ENCODE assay signal across 17 cellular contexts in the genomic region with DNA sequence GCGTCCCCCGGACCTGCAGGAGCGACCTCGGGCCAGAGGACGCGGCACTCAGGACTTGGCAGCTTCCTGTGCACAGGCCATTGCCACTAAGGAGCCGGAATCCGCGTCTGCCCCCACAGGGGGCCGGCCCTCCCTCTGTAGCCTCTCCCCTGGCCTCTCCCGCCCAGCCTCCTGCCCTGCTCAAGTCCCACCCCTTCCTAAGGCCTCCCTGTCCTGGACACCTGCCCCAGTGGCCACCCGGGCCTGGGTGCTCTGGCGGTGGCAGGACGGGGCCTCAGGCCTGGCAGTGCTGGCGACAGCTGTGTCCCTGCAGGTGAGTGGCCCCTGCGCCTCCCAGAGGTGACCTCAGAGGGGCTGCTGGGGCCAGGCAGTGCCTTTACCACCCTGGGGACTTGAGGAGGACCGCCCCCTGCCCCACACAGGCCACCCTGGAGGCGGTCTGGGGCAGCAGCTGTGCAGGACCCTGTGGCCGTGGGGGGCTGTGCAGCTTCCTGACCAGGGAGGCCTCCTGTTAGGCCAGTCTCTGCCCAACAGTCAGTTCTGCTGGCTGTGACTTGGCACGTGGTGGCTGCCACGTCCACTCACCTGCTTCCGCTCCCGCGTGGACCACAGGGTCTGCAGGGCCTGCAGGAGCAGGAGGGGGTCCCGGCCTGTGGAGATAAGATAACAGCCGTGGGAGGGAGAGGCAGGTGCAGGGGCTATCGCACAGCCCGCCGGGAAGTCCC. TPM values are rescaled to one million over a fixed set of nuclear protein-coding genes. Genes with fewer than 3 reads are reported as not detected.
DNase-seq lines count a peak whose midpoint lies in the region; ATAC-seq and TF ChIP-seq lines count a peak whose summit lies in the region.
"Had no signal": no experiment of that assay in that cellular context is flagged by ENCODE, and none has a peak within 500 bp of the region (broad histone marks: within the 10 kb centered on the region; RNA-seq: fewer than 3 reads in every experiment).

No MANE protein-coding gene starts in this region.

- H3K27ac ChIP-seq in GM23338 (ENCODE audit: low read depth), result no peak overlapping the region
- H3K27ac ChIP-seq: neural progenitor cell had no signal

- H4K20me1 ChIP-seq in GM23338 (replicated peaks; ENCODE audit: insufficient read depth), result no peaks in the 10 kb centered on the region

- peaks cover 2% of the 10 kb centered on the region; the same call in 2 of the 3 replicates for H3K4me1 Mint-ChIP-seq in GM23338
- peaks cover 4 to 7% of the 10 kb centered on the region in 2 donors for H3K4me1 Mint-ChIP-seq in effector memory CD8-positive, alpha-beta T cell (ENCODE audit: low read depth in 2 of 2)
- peaks cover 13% of the 10 kb centered on the region for H3K4me1 Mint-ChIP-seq in activated CD8-positive, alpha-beta T cell treated with anti-CD3 and anti-CD28 coated beads, Interleukin-2, amount 10 ng/mL, durations not matched to agents 7 days and 5 days (ENCODE audit: low read depth)
- H3K4me1 Mint-ChIP-seq: mesothelial cell of epicardium had no signal

- no peaks in the 10 kb centered on the region for H3K36me3 ChIP-seq in GM23338 (ENCODE audit: insufficient read depth)
- H3K36me3 ChIP-seq: neural progenitor cell had no signal

- H3K27me3 ChIP-seq in GM23338 (ENCODE audit: insufficient read depth), result no peaks in the 10 kb centered on the region
- H3K27me3 ChIP-seq: neural progenitor cell had no signal

- H3K4me3 Mint-ChIP-seq in GM23338, result no peak overlapping the region
- H3K4me3 Mint-ChIP-seq in effector memory CD8-positive, alpha-beta T cell, result no peak overlapping the region
- no peak overlapping the region for H3K4me3 Mint-ChIP-seq in activated CD8-positive, alpha-beta T cell treated with anti-CD3 and anti-CD28 coated beads, Interleukin-2, amount 10 ng/mL, durations not matched to agents 7 days and 5 days
- H3K4me3 Mint-ChIP-seq: activated naive CD4-positive, alpha-beta T cell treated with anti-CD3 and anti-CD28 coated beads, Interleukin-2, amount 10 ng/mL, durations not matched to agents 7 days and 5 days; IgD-negative memory B cell; mesothelial cell of epicardium; T-helper 2 cell treated with Interferon-gamma antibody and Interleukin-4, amounts not matched to agents 5 μg/mL and 100 μg/mL, for 36 hours had no signal

- peaks cover 9% of the 10 kb centered on the region; the same call in 2 of the 3 replicates for H3K36me3 Mint-ChIP-seq in GM23338 (ENCODE audit: low read depth)
- no peaks in the 10 kb centered on the region for H3K36me3 Mint-ChIP-seq in effector memory CD8-positive, alpha-beta T cell (ENCODE audit: insufficient read depth)
- H3K36me3 Mint-ChIP-seq in activated CD8-positive, alpha-beta T cell treated with anti-CD3 and anti-CD28 coated beads, Interleukin-2, amount 10 ng/mL, durations not matched to agents 7 days and 5 days (ENCODE audit: low read depth), result no peaks in the 10 kb centered on the region
- H3K36me3 Mint-ChIP-seq: activated naive CD4-positive, alpha-beta T cell treated with anti-CD3 and anti-CD28 coated beads, Interleukin-2, amount 10 ng/mL, durations not matched to agents 7 days and 5 days; IgD-negative memory B cell had no signal

- H2AFZ ChIP-seq in GM23338, result no peak overlapping the region
- H2AFZ ChIP-seq: neural progenitor cell had no signal

- H3K9me2 ChIP-seq in GM23338 (ENCODE audit: insufficient read depth), result no peaks in the 10 kb centered on the region

- ATAC-seq in GM23338, result peak; percentile 22
- ATAC-seq in left cardiac atrium, result no peak
- peak; percentile 16 for ATAC-seq in sciatic nerve
- ATAC-seq in effector memory CD8-positive, alpha-beta T cell (replicated peaks), result no peak
- ATAC-seq in activated CD8-positive, alpha-beta T cell treated with anti-CD3 and anti-CD28 coated beads, Interleukin-2, amount 10 ng/mL, durations not matched to agents 7 days and 5 days, result no peak

- peaks cover 10% of the 10 kb centered on the region for H3K27me3 Mint-ChIP-seq in GM23338 (ENCODE audit: insufficient read depth, low read depth, poor library complexity)
- no peaks in the 10 kb centered on the region for H3K27me3 Mint-ChIP-seq in effector memory CD8-positive, alpha-beta T cell
- H3K27me3 Mint-ChIP-seq in activated CD8-positive, alpha-beta T cell treated with anti-CD3 and anti-CD28 coated beads, Interleukin-2, amount 10 ng/mL, durations not matched to agents 7 days and 5 days (ENCODE audit: low read depth), result no peaks in the 10 kb centered on the region
- H3K27me3 Mint-ChIP-seq: activated naive CD4-positive, alpha-beta T cell treated with anti-CD3 and anti-CD28 coated beads, Interleukin-2, amount 10 ng/mL, durations not matched to agents 7 days and 5 days; IgD-negative memory B cell had no signal

- intact Hi-C loops in left cardiac atrium (cut with DNase I), result no loop called here
- intact Hi-C loops in sciatic nerve (cut with DNase I), result no loop called here

- CTCF ChIA-PET in activated CD8-positive, alpha-beta T cell treated with anti-CD3 and anti-CD28 coated beads, Interleukin-2, amount 10 ng/mL, durations not matched to agents 7 days and 5 days (lab: Charles Lee), result no interaction called here

- H3K9me3 Mint-ChIP-seq in GM23338, result peaks cover 8% of the 10 kb centered on the region; the same call in 2 of the 3 replicates
- H3K9me3 Mint-ChIP-seq in effector memory CD8-positive, alpha-beta T cell, result no peaks in the 10 kb centered on the region
- no peaks in the 10 kb centered on the region for H3K9me3 Mint-ChIP-seq in activated CD8-positive, alpha-beta T cell treated with anti-CD3 and anti-CD28 coated beads, Interleukin-2, amount 10 ng/mL, durations not matched to agents 7 days and 5 days (ENCODE audit: insufficient read depth)
- H3K9me3 Mint-ChIP-seq: IgD-negative memory B cell; mesothelial cell of epicardium; T-helper 2 cell treated with Interferon-gamma antibody and Interleukin-4, amounts not matched to agents 5 μg/mL and 100 μg/mL, for 36 hours had no signal

- H3K4me2 ChIP-seq in GM23338, result no peak overlapping the region
- H3K4me2 ChIP-seq: neural progenitor cell had no signal

- DNase-seq in GM23338 (ENCODE audit: low spot score) (peak; percentile 45), NCI-H69 (lab: John Stamatoyannopoulos, UW) (peak; percentile 67), left cardiac atrium (peak; percentile 16), sciatic nerve (ENCODE audit: low spot score) (peak; percentile 52), islet precursor cell (no peak)
- no peak for DNase-seq in effector memory CD8-positive, alpha-beta T cell
- DNase-seq in activated CD8-positive, alpha-beta T cell treated with anti-CD3 and anti-CD28 coated beads, Interleukin-2, amount 10 ng/mL, durations not matched to agents 7 days and 5 days, result no peak
- DNase-seq: activated naive CD4-positive, alpha-beta T cell treated with anti-CD3 and anti-CD28 coated beads, Interleukin-2, amount 10 ng/mL, durations not matched to agents 7 days and 5 days; activated T-cell treated with anti-CD3 and anti-CD28 coated beads for 4 hours; cortex of kidney; MV-4-11; NCI-H774; stimulated activated CD4-positive, alpha-beta T cell treated with anti-CD3 and anti-CD28 coated beads, Interleukin-4, amount 100 ng/mL, for 1 hour had no signal

- no peak overlapping the region for H3K27ac Mint-ChIP-seq in GM23338
- no peak overlapping the region for H3K27ac Mint-ChIP-seq in effector memory CD8-positive, alpha-beta T cell
- no peak overlapping the region for H3K27ac Mint-ChIP-seq in activated CD8-positive, alpha-beta T cell treated with anti-CD3 and anti-CD28 coated beads, Interleukin-2, amount 10 ng/mL, durations not matched to agents 7 days and 5 days
- H3K27ac Mint-ChIP-seq: activated naive CD4-positive, alpha-beta T cell treated with anti-CD3 and anti-CD28 coated beads, Interleukin-2, amount 10 ng/mL, durations not matched to agents 7 days and 5 days; IgD-negative memory B cell; mesothelial cell of epicardium; T-helper 2 cell treated with Interferon-gamma antibody and Interleukin-4, amounts not matched to agents 5 μg/mL and 100 μg/mL, for 36 hours had no signal

- no peaks in the 10 kb centered on the region for H3F3A ChIP-seq in GM23338 (replicated peaks; ENCODE audit: low read depth)

- no peaks in the 10 kb centered on the region for H3K4me1 ChIP-seq in GM23338 (ENCODE audit: insufficient read depth)
- H3K4me1 ChIP-seq: neural progenitor cell had no signal

- TF ChIP-seq CTCF in GM23338 (conservative IDR thresholded peaks at IDR 0.05; ENCODE audit: low read depth in 2 of 2), result no peak

- POLR2A ChIA-PET in activated CD8-positive, alpha-beta T cell treated with anti-CD3 and anti-CD28 coated beads, Interleukin-2, amount 10 ng/mL, durations not matched to agents 7 days and 5 days (lab: Charles Lee), result no interaction called here

- H3K79me2 ChIP-seq in GM23338 (replicated peaks; ENCODE audit: insufficient read depth), result no peaks in the 10 kb centered on the region

- no peak overlapping the region for H3K4me3 ChIP-seq in GM23338
- H3K4me3 ChIP-seq: neural progenitor cell had no signal

TF ChIP-seq in GM23338, 12 proteins besides CTCF, POLR2A, EP300 and RAD21 (continues in another document):
- TF ChIP-seq, protein P1, sequence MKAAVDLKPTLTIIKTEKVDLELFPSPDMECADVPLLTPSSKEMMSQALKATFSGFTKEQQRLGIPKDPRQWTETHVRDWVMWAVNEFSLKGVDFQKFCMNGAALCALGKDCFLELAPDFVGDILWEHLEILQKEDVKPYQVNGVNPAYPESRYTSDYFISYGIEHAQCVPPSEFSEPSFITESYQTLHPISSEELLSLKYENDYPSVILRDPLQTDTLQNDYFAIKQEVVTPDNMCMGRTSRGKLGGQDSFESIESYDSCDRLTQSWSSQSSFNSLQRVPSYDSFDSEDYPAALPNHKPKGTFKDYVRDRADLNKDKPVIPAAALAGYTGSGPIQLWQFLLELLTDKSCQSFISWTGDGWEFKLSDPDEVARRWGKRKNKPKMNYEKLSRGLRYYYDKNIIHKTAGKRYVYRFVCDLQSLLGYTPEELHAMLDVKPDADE (IDR thresholded peaks at IDR 0.05), result no peak
- TF ChIP-seq POLR2AphosphoS5 (IDR thresholded peaks at IDR 0.05; ENCODE audit: low read depth), result no peak

RNA-seq across cellular contexts. Expression of a gene that starts 40.1 kb away (rescaled TPM):
- total RNA-seq in GM23338 (2014; rRNA removed; shearing (Covaris generic)), result 3.6 and 4.4 TPM in 2 replicates
- 9.7 and 9.9 TPM in 2 replicates for polyA plus RNA-seq in GM23338 (2016; fragmentation: Nextera tagmentation; extraction: Ambion mirVana)
- total RNA-seq in left cardiac atrium (10 to 100 TPM in 1 of 2 donors, 1 to 10 TPM in 1; 8.0 to 11.7 TPM), sciatic nerve (48.1 TPM)
- total RNA-seq in activated CD8-positive, alpha-beta T cell treated with anti-CD3 and anti-CD28 coated beads, Interleukin-2, amount 10 ng/mL, durations not matched to agents 7 days and 5 days, result 10 to 100 TPM in 1 of 2 experiments, 1 to 10 TPM in 1; 10.0 to 10.9 TPM

RNA-seq across cellular contexts. Expression of a gene that starts 40.3 kb away (rescaled TPM):
- total RNA-seq in GM23338 (2014; rRNA removed; shearing (Covaris generic)), result 0.59 and 0.62 TPM in 2 replicates
- polyA plus RNA-seq in GM23338 (2016; fragmentation: Nextera tagmentation; extraction: Ambion mirVana), result 0.68 and 1.4 TPM in 2 replicates
- total RNA-seq in left cardiac atrium, result 1 to 10 TPM; 2.5 to 5.3 TPM
- total RNA-seq in sciatic nerve, result 7.4 TPM
- under 1 TPM; 0.52 to 0.58 TPM for total RNA-seq in activated CD8-positive, alpha-beta T cell treated with anti-CD3 and anti-CD28 coated beads, Interleukin-2, amount 10 ng/mL, durations not matched to agents 7 days and 5 days

RNA-seq across cellular contexts. Expression of a gene that starts 58.3 kb away (rescaled TPM):
- total RNA-seq in GM23338 (2014; rRNA removed; shearing (Covaris generic)), result 0.42 and 1.6 TPM in 2 replicates
- polyA plus RNA-seq in GM23338 (2016; fragmentation: Nextera tagmentation; extraction: Ambion mirVana), result 0.89 and 1.1 TPM in 2 replicates
- total RNA-seq in left cardiac atrium, result not detected
- total RNA-seq in sciatic nerve, result not detected
- not detected for total RNA-seq in activated CD8-positive, alpha-beta T cell treated with anti-CD3 and anti-CD28 coated beads, Interleukin-2, amount 10 ng/mL, durations not matched to agents 7 days and 5 days
- polyA plus RNA-seq: IgD-negative memory B cell had no signal

Comparison
In these comparisons a context has a peak if more than half of its experiments do, and no peak if none do; other contexts are left out.
1. ATAC-seq: peak in GM23338 (single experiment) and sciatic nerve (single experiment); none in left cardiac atrium (0 of 2), effector memory CD8-positive, alpha-beta T cell (single experiment) and activated CD8-positive, alpha-beta T cell treated with anti-CD3 and anti-CD28 coated beads, Interleukin-2, amount 10 ng/mL, durations not matched to agents 7 days and 5 days (single experiment).
2. DNase-seq: peak in GM23338 (single experiment), NCI-H69 (single experiment), left cardiac atrium (single experiment) and sciatic nerve (single experiment); none in islet precursor cell (single experiment), effector memory CD8-positive, alpha-beta T cell (0 of 3) and activated CD8-positive, alpha-beta T cell treated with anti-CD3 and anti-CD28 coated beads, Interleukin-2, amount 10 ng/mL, durations not matched to agents 7 days and 5 days (single experiment).